Comparison of ENCODE assay signal across 1 cellular context in genomic region chr19:13040916-13041292, GRCh38.
TF ChIP-seq lines count a peak whose summit lies in the region.

No MANE protein-coding gene starts in this region.

TF ChIP-seq in H1, 55 proteins besides CTCF, POLR2A, EP300 and RAD21 (continued from another document):
- TF ChIP-seq CHD7 (IDR thresholded peaks at IDR 0.05; ENCODE audit: insufficient replicate concordance, low read length): no peak
- TF ChIP-seq MAFK (IDR thresholded peaks at IDR 0.05; ENCODE audit: low read depth, low read length): no peak
- no peak for TF ChIP-seq SUZ12 (IDR thresholded peaks at IDR 0.05; ENCODE audit: low read length)
- TF ChIP-seq ATF2 (IDR thresholded peaks at IDR 0.05; ENCODE audit: low read length): no peak
- no peak for TF ChIP-seq FOSL1 (IDR thresholded peaks at IDR 0.05; ENCODE audit: insufficient read depth, low read depth, low read length)
- no peak for TF ChIP-seq KDM5A (IDR thresholded peaks at IDR 0.05; ENCODE audit: low read length)
- no peak for TF ChIP-seq SP1 (IDR thresholded peaks at IDR 0.05; ENCODE audit: low read depth, low read length)
- TF ChIP-seq EGR1 (IDR thresholded peaks at IDR 0.05; ENCODE audit: borderline replicate concordance, low read depth, low read length): no peak
- TF ChIP-seq SIN3A (conservative IDR thresholded peaks at IDR 0.05 in 1 of 2, IDR thresholded peaks at IDR 0.05 in 1 of 2; ENCODE audit: low read depth in 1 of 2, low read length in 2 of 2): no peak
- no peak for TF ChIP-seq KDM1A (IDR thresholded peaks at IDR 0.05; ENCODE audit: borderline replicate concordance, low read length)
- no peak for TF ChIP-seq SAP30 (IDR thresholded peaks at IDR 0.05; ENCODE audit: insufficient read depth, insufficient replicate concordance, low read length)
- TF ChIP-seq ATF3 (IDR thresholded peaks at IDR 0.05; ENCODE audit: insufficient read depth, low read depth, low read length): no peak
- TF ChIP-seq KDM4A (IDR thresholded peaks at IDR 0.05; ENCODE audit: low read depth, low read length, severe bottlenecking): no peak
- TF ChIP-seq BCL11A (IDR thresholded peaks at IDR 0.05; ENCODE audit: low read depth in 2 of 2, low read length in 2 of 2): no peak
- TF ChIP-seq TCF12 (IDR thresholded peaks at IDR 0.05; ENCODE audit: low read depth, low read length): no peak
- no peak for TF ChIP-seq SIX5 (IDR thresholded peaks at IDR 0.05; ENCODE audit: low read depth, low read length)
- TF ChIP-seq RXRA (IDR thresholded peaks at IDR 0.05; ENCODE audit: insufficient read depth, low read depth, low read length): no peak
